2 cellular contexts compared by ENCODE assay signal in genomic region chr17:41907185-41907556, GRCh38.
TF ChIP-seq lines count a peak whose summit lies in the region.

No MANE protein-coding gene starts in this region.

TF ChIP-seq in A549, 52 proteins besides CTCF, POLR2A, EP300 and RAD21 (continued from another document and continues in another):
- TF ChIP-seq REST (IDR thresholded peaks at IDR 0.05) (no peak), TFCP2L1 (CRISPR knock-in tag; IDR thresholded peaks at IDR 0.05) (no peak), E2F6 (IDR thresholded peaks at IDR 0.05; ENCODE audit: borderline replicate concordance, low read depth) (peak; percentile 39; the same call in 1 of the 2 replicates), RCOR1 (IDR thresholded peaks at IDR 0.05; ENCODE audit: low read depth, low read length) (no peak), MAZ (IDR thresholded peaks at IDR 0.05; ENCODE audit: borderline replicate concordance, low read depth, low read length) (no peak), BCL3 (IDR thresholded peaks at IDR 0.05) (0 out of 3 replicates have a peak, but pooled peaks have one; percentile 36), USF2 (IDR thresholded peaks at IDR 0.05) (no peak), ZNF302 (CRISPR knock-in tag; IDR thresholded peaks at IDR 0.05) (no peak), FOXS1 (CRISPR knock-in tag; IDR thresholded peaks at IDR 0.05) (no peak), RNF2 (IDR thresholded peaks at IDR 0.05; ENCODE audit: borderline replicate concordance, low read depth) (no peak), TP53 (CRISPR knock-in tag; IDR thresholded peaks at IDR 0.05) (no peak), GATA3 (IDR thresholded peaks at IDR 0.05; ENCODE audit: borderline replicate concordance) (peak; percentile 67; the same call in 1 of the 2 replicates), ZC3H11A (IDR thresholded peaks at IDR 0.05) (no peak), CEBPB (IDR thresholded peaks at IDR 0.05) (peak in 1 of 2 experiments; percentile 11; a peak in 1 of 4 replicates), CBX2 (IDR thresholded peaks at IDR 0.05; ENCODE audit: borderline replicate concordance, low read depth) (no peak), ZSCAN20 (CRISPR knock-in tag; IDR thresholded peaks at IDR 0.05) (no peak), HOXB13 (CRISPR knock-in tag; IDR thresholded peaks at IDR 0.05; ENCODE audit: low read depth) (no peak), NFE2L2 (conservative IDR thresholded peaks at IDR 0.05; ENCODE audit: low read length) (no peak), FOSL2 (IDR thresholded peaks at IDR 0.05) (peak; percentile 91), FOSL2 (CRISPR knock-in tag; IDR thresholded peaks at IDR 0.05) (peak; percentile 87), ATOH8 (CRISPR knock-in tag; IDR thresholded peaks at IDR 0.05; ENCODE audit: low read depth) (no peak), MAFK (IDR thresholded peaks at IDR 0.05; ENCODE audit: partially characterized antibody) (no peak), SMC3 (IDR thresholded peaks at IDR 0.05) (0 out of 3 replicates have a peak, but pooled peaks have one; percentile 12), JUN (IDR thresholded peaks at IDR 0.05) (peak; percentile 70 to 79; a peak in 4 of 5 replicates), NR3C1 (IDR thresholded peaks at IDR 0.05) (no peak), PBX3 (IDR thresholded peaks at IDR 0.05) (no peak), KDM5A (IDR thresholded peaks at IDR 0.05) (no peak), PHF8 (IDR thresholded peaks at IDR 0.05; ENCODE audit: borderline replicate concordance, low read depth) (no peak)

TF ChIP-seq in WTC11, 78 proteins besides CTCF, POLR2A, EP300 and RAD21 (continued from another document):
- no peak for TF ChIP-seq AR (CRISPR knock-in tag; IDR thresholded peaks at IDR 0.05)
- no peak for TF ChIP-seq ETV6 (CRISPR knock-in tag; IDR thresholded peaks at IDR 0.05)
- TF ChIP-seq ZMAT4 (CRISPR knock-in tag; IDR thresholded peaks at IDR 0.05) = no peak
- TF ChIP-seq GRHL2 (CRISPR knock-in tag; IDR thresholded peaks at IDR 0.05; ENCODE audit: insufficient replicate concordance, severe bottlenecking) = no peak
- no peak for TF ChIP-seq CREB1 (CRISPR knock-in tag; IDR thresholded peaks at IDR 0.05)
- no peak for TF ChIP-seq NR1H2 (CRISPR knock-in tag; IDR thresholded peaks at IDR 0.05)
- TF ChIP-seq USF1 (CRISPR knock-in tag; IDR thresholded peaks at IDR 0.05) = no peak
- TF ChIP-seq TCF7 (CRISPR knock-in tag; IDR thresholded peaks at IDR 0.05; ENCODE audit: low read depth) = no peak
- TF ChIP-seq AFF4 (CRISPR knock-in tag; IDR thresholded peaks at IDR 0.05; ENCODE audit: borderline replicate concordance) = no peak
- no peak for TF ChIP-seq ZNF396 (CRISPR knock-in tag; IDR thresholded peaks at IDR 0.05; ENCODE audit: borderline replicate concordance)
- no peak for TF ChIP-seq ZNF219 (CRISPR knock-in tag; IDR thresholded peaks at IDR 0.05; ENCODE audit: borderline replicate concordance)
- TF ChIP-seq MXD4 (CRISPR knock-in tag; IDR thresholded peaks at IDR 0.05; ENCODE audit: borderline replicate concordance) = no peak
- TF ChIP-seq TEAD1 (CRISPR knock-in tag; IDR thresholded peaks at IDR 0.05) = no peak
- TF ChIP-seq ATF2 (CRISPR knock-in tag; IDR thresholded peaks at IDR 0.05; ENCODE audit: borderline replicate concordance, low read depth) = no peak
